Comparison of ENCODE assay signal across 16 cellular contexts in the genomic region with DNA sequence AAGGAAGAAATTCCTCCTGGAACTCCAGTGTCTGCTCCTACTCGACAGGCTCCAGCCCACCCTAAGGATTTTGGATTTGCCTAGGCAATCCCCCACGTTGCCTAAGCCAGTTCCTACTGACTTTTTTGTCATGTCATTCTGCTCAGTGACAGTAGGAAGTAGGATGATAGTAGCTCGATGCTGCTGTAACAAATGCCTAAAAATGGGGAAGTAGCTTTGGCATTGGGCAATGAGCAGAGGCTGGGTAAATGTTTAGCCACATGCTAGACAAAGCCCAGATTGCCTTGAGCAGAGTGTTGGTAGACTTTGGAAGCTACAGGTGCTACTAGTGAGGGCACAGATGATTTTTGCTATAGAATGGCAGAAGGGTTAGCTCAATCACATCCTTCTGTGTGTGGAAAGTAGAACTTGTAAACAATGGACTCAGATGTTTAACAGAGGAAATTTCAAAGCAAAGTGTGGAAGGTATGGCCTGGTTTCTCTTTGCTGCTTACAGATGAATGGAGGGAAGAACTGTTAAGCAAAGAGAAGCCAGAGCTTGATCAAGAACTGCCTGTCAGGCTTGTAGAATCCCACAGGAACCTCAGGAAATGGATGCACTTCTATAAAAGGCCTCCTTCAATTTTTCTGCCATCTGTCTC.
A peak's percentile ranks its signal among the peaks of the same experiment; 100 is the strongest.
DNase-seq lines count a peak whose midpoint lies in the region; ATAC-seq and TF ChIP-seq lines count a peak whose summit lies in the region.
"Had no signal": no experiment of that assay in that cellular context is flagged by ENCODE, and none has a peak within 500 bp of the region (broad histone marks: within the 10 kb centered on the region; RNA-seq: fewer than 3 reads in every experiment).

No MANE protein-coding gene starts in this region.

- no peaks in the 10 kb centered on the region for H4K20me1 ChIP-seq in osteoblast (ENCODE audit: insufficient read depth, low read length)

- H3K79me2 ChIP-seq in osteoblast (ENCODE audit: insufficient read depth, low read length) = no peaks in the 10 kb centered on the region

- H3K27me3 ChIP-seq in A673 (replicated peaks; ENCODE audit: insufficient read depth, low read depth, low read length, poor library complexity) = no peaks in the 10 kb centered on the region
- H3K27me3 ChIP-seq in aorta (ENCODE audit: control insufficient read depth in 1 of 2, insufficient read depth in 2 of 2, low read length in 1 of 2) = peaks cover 0 to 1% of the 10 kb centered on the region in 2 donors
- no peaks in the 10 kb centered on the region for H3K27me3 ChIP-seq in osteoblast (ENCODE audit: insufficient read depth, low read length)

- H3K4me3 ChIP-seq in A673 (ENCODE audit: low read depth, low read length, poor library complexity, severe bottlenecking) (no peak overlapping the region), aorta (ENCODE audit: low read length in 2 of 2) (no peak overlapping the region), osteoblast (ENCODE audit: insufficient read depth, low read length) (no peak overlapping the region)

- H3K9me3 ChIP-seq in A673 (ENCODE audit: low read depth, low read length, poor library complexity, severe bottlenecking) = no peaks in the 10 kb centered on the region
- H3K9me3 ChIP-seq in aorta (ENCODE audit: control insufficient read depth, low read length) = no peaks in the 10 kb centered on the region
- H3K9me3 ChIP-seq in osteoblast (ENCODE audit: low read depth, low read length) = no peaks in the 10 kb centered on the region

- intact Hi-C loops in A673 (cut with micrococcal nuclease; ENCODE audit: unreplicated experiment) (no loop called here), aorta (cut with DNase I) (no loop called here)

- H3K4me2 ChIP-seq in osteoblast (ENCODE audit: insufficient read depth, low read length) = no peak overlapping the region

- 91 to 93% methylated on average over 3 of the region's 3 CpGs for WGBS in aorta, 2 donors

- H3K27ac ChIP-seq in A673 (ENCODE audit: low read depth, low read length, poor library complexity, severe bottlenecking) = no peak overlapping the region
- no peak overlapping the region for H3K27ac ChIP-seq in aorta (ENCODE audit: low read depth in 1 of 2, low read length in 2 of 2)
- H3K27ac ChIP-seq in osteoblast (ENCODE audit: low read depth, low read length) = no peak overlapping the region

- DNase-seq in GF-D8 (lab: John Stamatoyannopoulos, UW) (peak; percentile 33), OCI-M1 (lab: John Stamatoyannopoulos, UW) (peak; percentile 88), left lobe of liver (ENCODE audit: low spot score) (no peak), A673 (ENCODE audit: low spot score) (no peak), aorta (no peak), GM10248 (ENCODE audit: extremely low spot score) (no peak), osteoblast (ENCODE audit: insufficient read length, low spot score, missing footprints) (no peak)
- DNase-seq: activated CD4-positive, alpha-beta T cell treated with anti-CD3 and anti-CD28 coated beads for 48 hours; activated T-cell treated with anti-CD3 and anti-CD28 coated beads, Interleukin-2, amount 50 U/mL, for 24 hours; COR-L47; erythroblast; head of caudate nucleus; mesendoderm; NCI-H2029 treated with DMSO at 0.1 percent for 48 hours; NCI-H524 had no signal

- ATAC-seq in HG03342 (IDR thresholded peaks at IDR 0.05; ENCODE audit: unreplicated experiment) (peak; percentile 78), left lobe of liver (peak; percentile 67), aorta (ENCODE audit: low FRiP score) (no peak)

- no peak overlapping the region for H2AFZ ChIP-seq in osteoblast (ENCODE audit: low read length)

- CTCF ChIA-PET in A673 (lab: Charles Lee) = no interaction called here
- CTCF ChIA-PET in GM10248 (lab: Yijun Ruan, JAX) = interaction anchor here (0.8 to 1.5 kb wide), 3 partner anchors 14 to 28 kb away, joined by 3 to 6 read pairs (median 6); no protein-coding TSS in a partner anchor

- POLR2A ChIA-PET in A673 (lab: Charles Lee; ENCODE audit: low non-redundant PET) = no interaction called here
- POLR2A ChIA-PET in GM10248 (lab: Yijun Ruan, JAX) = no interaction called here

- no TSS peak for BruUV-seq in A673 (replicated peaks; lab: Mats Ljungman, UMichigan)

- H3K4me1 ChIP-seq in A673 (ENCODE audit: insufficient read depth, low read length, poor library complexity, severe bottlenecking) (no peaks in the 10 kb centered on the region), aorta (ENCODE audit: control insufficient read depth in 1 of 2, insufficient read depth in 2 of 2, low read length in 2 of 2) (no peaks in the 10 kb centered on the region), osteoblast (ENCODE audit: insufficient read depth, low read length) (no peaks in the 10 kb centered on the region)

- TF ChIP-seq CTCF in A673 (conservative IDR thresholded peaks at IDR 0.05; ENCODE audit: low read depth, low read length) (no peak), GM10248 (IDR thresholded peaks at IDR 0.05; ENCODE audit: control extremely low read depth, extremely low read depth, low read depth, missing control alignments) (no peak), osteoblast (IDR thresholded peaks at IDR 0.05; ENCODE audit: extremely low read depth, low read depth, low read length) (no peak)

- H3K36me3 ChIP-seq in A673 (ENCODE audit: insufficient read depth, low read length, poor library complexity, severe bottlenecking) (no peaks in the 10 kb centered on the region), aorta (ENCODE audit: control insufficient read depth in 1 of 2, insufficient read depth in 2 of 2, low read length in 1 of 2) (no peaks in the 10 kb centered on the region), osteoblast (ENCODE audit: insufficient read depth, low read length) (no peaks in the 10 kb centered on the region)

Comparison
In these comparisons a context has a peak if more than half of its experiments do, and no peak if none do; other contexts are left out.
1. DNase-seq: peak in GF-D8 (single experiment) and OCI-M1 (single experiment); none in left lobe of liver (single experiment), A673 (single experiment), aorta (0 of 2), GM10248 (single experiment) and osteoblast (single experiment).